15 cellular contexts compared by ENCODE assay signal in the genomic region with DNA sequence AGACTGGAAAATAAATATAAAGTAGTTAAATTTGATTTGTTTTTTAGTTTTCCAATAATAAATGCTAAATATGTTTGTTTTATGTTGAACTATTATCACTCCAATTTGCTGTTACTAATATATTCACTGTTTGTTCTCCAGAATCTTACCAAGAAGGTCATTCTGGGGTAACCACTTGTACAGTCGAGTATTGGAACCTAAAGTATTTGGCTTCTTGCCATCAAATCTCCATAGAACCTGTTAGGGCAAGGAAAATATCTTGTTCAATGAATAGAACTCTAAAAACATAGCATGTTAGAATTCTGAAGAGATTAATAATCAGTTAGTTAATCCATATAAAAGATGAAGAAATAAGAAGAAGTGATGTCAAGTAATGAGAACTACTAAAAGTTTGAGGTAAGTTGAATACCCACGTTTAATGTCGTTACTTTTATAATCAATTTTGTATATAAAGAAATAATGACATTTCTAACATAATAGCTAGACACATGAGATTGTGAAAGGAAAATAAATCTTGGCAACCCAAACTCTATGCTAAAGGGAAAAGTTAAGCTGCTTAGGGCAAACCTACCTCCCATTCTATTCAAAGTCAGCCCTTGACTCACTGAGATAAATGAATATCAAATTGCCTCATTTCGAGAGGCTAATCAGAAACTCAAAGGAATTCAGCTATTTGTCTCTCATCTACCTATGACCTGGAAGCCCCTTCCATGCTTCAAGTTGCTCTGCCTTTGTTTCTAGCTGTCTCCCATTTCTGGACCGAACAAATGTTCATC. TPM values are rescaled to one million over a fixed set of nuclear protein-coding genes. Genes with fewer than 3 reads are reported as not detected.
"Had no signal": no experiment of that assay in that cellular context is flagged by ENCODE, and none has a peak within 500 bp of the region (broad histone marks: within the 10 kb centered on the region; RNA-seq: fewer than 3 reads in every experiment).

No MANE protein-coding gene starts in this region.

- FAIRE-seq: endothelial cell of umbilical vein had no signal

- H3K4me3 Mint-ChIP-seq: activated CD4-positive, alpha-beta memory T cell treated with anti-CD3 and anti-CD28 coated beads, Interleukin-2, amount 10 ng/mL, durations not matched to agents 7 days and 5 days; activated CD4-positive, alpha-beta T cell treated with anti-CD3 and anti-CD28 coated beads for 36 hours; activated naive CD8-positive, alpha-beta T cell treated with anti-CD3 and anti-CD28 coated beads, Interleukin-2, amount 50 U/mL, for 24 hours had no signal

- H3K9me3 Mint-ChIP-seq: activated CD4-positive, alpha-beta memory T cell treated with anti-CD3 and anti-CD28 coated beads, Interleukin-2, amount 10 ng/mL, durations not matched to agents 7 days and 5 days; activated naive CD8-positive, alpha-beta T cell treated with anti-CD3 and anti-CD28 coated beads, Interleukin-2, amount 50 U/mL, for 24 hours had no signal

- DNase-seq: activated CD4-positive, alpha-beta memory T cell treated with anti-CD3 and anti-CD28 coated beads, Interleukin-2, amount 10 ng/mL, durations not matched to agents 7 days and 5 days; activated CD4-positive, alpha-beta T cell treated with anti-CD3 and anti-CD28 coated beads for 36 hours; activated CD8-positive, alpha-beta memory T cell treated with anti-CD3 and anti-CD28 coated beads, Interleukin-2, amount 50 U/mL, for 4 hours; activated naive CD4-positive, alpha-beta T cell; activated naive CD8-positive, alpha-beta T cell treated with anti-CD3 and anti-CD28 coated beads, Interleukin-2, amount 50 U/mL, for 24 hours; caudate nucleus; effector CD4-positive, alpha-beta T cell; hippocampal formation; left ventricle myocardium inferior; mesendoderm; retina; stimulated activated CD4-positive, alpha-beta T cell treated with anti-CD3 and anti-CD28 coated beads, Interleukin-4, amount 100 ng/mL, for 4 hours; T-helper 1 cell had no signal

- H3K4me1 Mint-ChIP-seq: activated CD4-positive, alpha-beta T cell treated with anti-CD3 and anti-CD28 coated beads for 36 hours had no signal

- H3K27me3 Mint-ChIP-seq: activated CD4-positive, alpha-beta memory T cell treated with anti-CD3 and anti-CD28 coated beads, Interleukin-2, amount 10 ng/mL, durations not matched to agents 7 days and 5 days; activated naive CD8-positive, alpha-beta T cell treated with anti-CD3 and anti-CD28 coated beads, Interleukin-2, amount 50 U/mL, for 24 hours had no signal

- H3K27ac Mint-ChIP-seq: activated CD4-positive, alpha-beta memory T cell treated with anti-CD3 and anti-CD28 coated beads, Interleukin-2, amount 10 ng/mL, durations not matched to agents 7 days and 5 days; activated CD4-positive, alpha-beta T cell treated with anti-CD3 and anti-CD28 coated beads for 36 hours; activated naive CD8-positive, alpha-beta T cell treated with anti-CD3 and anti-CD28 coated beads, Interleukin-2, amount 50 U/mL, for 24 hours had no signal

RNA-seq across cellular contexts. Expression of gene UGT2B15, which starts 15.3 kb away (rescaled TPM):
- total RNA-seq: activated CD4-positive, alpha-beta memory T cell treated with anti-CD3 and anti-CD28 coated beads, Interleukin-2, amount 10 ng/mL, durations not matched to agents 7 days and 5 days; activated CD4-positive, alpha-beta T cell treated with anti-CD3 and anti-CD28 coated beads for 36 hours; endothelial cell of umbilical vein; left ventricle myocardium inferior; osteocyte had no signal
